Comparison of ENCODE assay signal across 9 cellular contexts in the genomic region with DNA sequence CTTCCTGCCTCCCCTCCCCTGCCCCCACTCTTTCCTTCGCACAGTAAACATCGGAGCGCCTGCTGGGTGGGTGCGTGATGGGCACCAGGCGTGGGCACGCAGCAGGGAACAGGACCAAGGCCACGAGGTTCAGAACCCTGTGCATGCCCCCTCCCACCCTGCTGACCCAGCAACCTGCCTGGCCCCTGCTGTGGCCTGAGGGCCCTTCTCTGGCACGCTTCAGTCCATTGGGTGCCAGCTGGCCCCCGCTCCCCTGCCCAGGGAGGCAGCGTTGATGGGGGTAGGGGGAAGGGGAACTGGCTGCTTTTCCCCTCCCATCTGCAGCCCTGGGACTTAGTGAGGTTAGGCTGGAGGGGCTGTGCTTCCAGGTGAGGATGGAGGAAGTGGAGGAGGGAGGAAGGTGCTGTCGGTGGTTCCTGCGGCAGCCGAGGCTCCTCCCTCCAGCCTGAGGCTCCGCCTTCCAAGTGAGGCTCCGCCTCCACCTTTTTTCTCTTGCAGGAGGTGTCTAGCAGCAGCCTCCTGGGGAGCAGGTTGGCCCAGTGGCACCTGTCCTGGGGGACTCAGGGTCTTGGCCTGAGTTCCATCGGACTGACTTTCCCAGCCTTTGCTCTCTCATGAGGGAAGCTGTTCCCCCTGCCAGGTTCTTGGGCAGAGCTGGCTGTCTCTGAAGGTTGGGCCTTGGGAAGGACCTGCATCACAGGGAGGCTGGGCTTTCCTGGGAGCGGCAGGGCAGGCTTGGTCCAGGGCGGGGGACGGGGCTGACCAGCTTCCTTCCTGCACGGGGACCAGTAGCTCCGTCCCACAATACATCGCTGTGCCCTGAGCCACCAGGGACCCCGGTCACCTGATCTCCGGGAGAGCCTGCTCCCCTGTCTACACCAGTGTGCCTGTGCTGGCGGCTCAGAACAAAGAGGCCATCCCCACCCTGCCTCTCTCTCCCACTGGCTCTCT. TPM values are rescaled to one million over a fixed set of nuclear protein-coding genes. Genes with fewer than 3 reads are reported as not detected.
DNase-seq lines count a peak whose midpoint lies in the region; ATAC-seq and TF ChIP-seq lines count a peak whose summit lies in the region.
"Had no signal": no experiment of that assay in that cellular context is flagged by ENCODE, and none has a peak within 500 bp of the region (broad histone marks: within the 10 kb centered on the region; RNA-seq: fewer than 3 reads in every experiment).

No MANE protein-coding gene starts in this region.

- DNase-seq in natural killer cell (no peak), colonic mucosa (peak; percentile 37), vagina (ENCODE audit: extremely low spot score in 2 of 2) (no peak), NCI-H748 (lab: John Stamatoyannopoulos, UW; ENCODE audit: unreplicated experiment) (no peak), MG63 (no peak)
- no peak for DNase-seq in natural killer cell treated with Interleukin-12 subunit alpha and Interleukin-12 subunit beta and Interleukin-15 and Interleukin-18, amount 100 ng/mL, for 72 hours (ENCODE audit: low spot score)
- peak in 6 of 10 donors; percentile 19 to 43 (median 36) for DNase-seq in naive thymus-derived CD8-positive, alpha-beta T cell

- H3K4me1 Mint-ChIP-seq in natural killer cell = peaks cover 19 to 53% of the 10 kb centered on the region in 2 donors
- peaks cover 5 to 16% of the 10 kb centered on the region in 2 donors for H3K4me1 Mint-ChIP-seq in natural killer cell treated with Interleukin-12 subunit alpha and Interleukin-12 subunit beta and Interleukin-15 and Interleukin-18, amount 100 ng/mL, for 72 hours (ENCODE audit: low read depth in 2 of 2)
- H3K4me1 Mint-ChIP-seq in naive thymus-derived CD8-positive, alpha-beta T cell = peaks cover 11 to 56% (median 28%) of the 10 kb centered on the region in 4 donors

- H3K9me3 ChIP-seq in colonic mucosa (no peaks in the 10 kb centered on the region), vagina (no peaks in the 10 kb centered on the region), MG63 (no peaks in the 10 kb centered on the region)

- intact Hi-C loops in natural killer cell (cut with micrococcal nuclease) = no loop called here
- intact Hi-C loops in colonic mucosa (cut with DNase I) = no loop called here
- intact Hi-C loops in vagina (cut with DNase I) = no loop called here

- no peak overlapping the region for H3K27ac Mint-ChIP-seq in natural killer cell
- no peak overlapping the region for H3K27ac Mint-ChIP-seq in natural killer cell treated with Interleukin-12 subunit alpha and Interleukin-12 subunit beta and Interleukin-15 and Interleukin-18, amount 100 ng/mL, for 72 hours
- H3K27ac Mint-ChIP-seq in naive thymus-derived CD8-positive, alpha-beta T cell = no peak overlapping the region

- no peaks in the 10 kb centered on the region for H3K27me3 Mint-ChIP-seq in natural killer cell (ENCODE audit: low read depth in 2 of 2)
- H3K27me3 Mint-ChIP-seq in natural killer cell treated with Interleukin-12 subunit alpha and Interleukin-12 subunit beta and Interleukin-15 and Interleukin-18, amount 100 ng/mL, for 72 hours = no peaks in the 10 kb centered on the region
- no peaks in the 10 kb centered on the region for H3K27me3 Mint-ChIP-seq in naive thymus-derived CD8-positive, alpha-beta T cell

- TF ChIP-seq CTCF in natural killer cell (IDR thresholded peaks at IDR 0.05) = no peak
- no peak for TF ChIP-seq CTCF in colonic mucosa (IDR thresholded peaks at IDR 0.05)
- TF ChIP-seq CTCF in vagina (IDR thresholded peaks at IDR 0.05) = no peak

- no peaks in the 10 kb centered on the region for H3K36me3 Mint-ChIP-seq in natural killer cell
- no peaks in the 10 kb centered on the region for H3K36me3 Mint-ChIP-seq in natural killer cell treated with Interleukin-12 subunit alpha and Interleukin-12 subunit beta and Interleukin-15 and Interleukin-18, amount 100 ng/mL, for 72 hours
- peaks cover 0 to 18% (median 4%) of the 10 kb centered on the region in 3 donors for H3K36me3 Mint-ChIP-seq in naive thymus-derived CD8-positive, alpha-beta T cell

- no peak overlapping the region for H3K9ac ChIP-seq in colonic mucosa (ENCODE audit: low read depth in 2 of 2, low read length in 2 of 2)

- H3K27me3 ChIP-seq in colonic mucosa = no peaks in the 10 kb centered on the region
- H3K27me3 ChIP-seq in vagina = no peaks in the 10 kb centered on the region
- H3K27me3 ChIP-seq in MG63 = no peaks in the 10 kb centered on the region

- H3K4me3 ChIP-seq in colonic mucosa = no peak overlapping the region
- H3K4me3 ChIP-seq in vagina = peak overlapping the region in 1 of 2 donors; percentile 31
- no peak overlapping the region for H3K4me3 ChIP-seq in MG63

- H3K9me3 Mint-ChIP-seq in natural killer cell = no peaks in the 10 kb centered on the region
- H3K9me3 Mint-ChIP-seq in natural killer cell treated with Interleukin-12 subunit alpha and Interleukin-12 subunit beta and Interleukin-15 and Interleukin-18, amount 100 ng/mL, for 72 hours = no peaks in the 10 kb centered on the region
- H3K9me3 Mint-ChIP-seq in naive thymus-derived CD8-positive, alpha-beta T cell = no peaks in the 10 kb centered on the region

- H3K4me3 Mint-ChIP-seq in natural killer cell = no peak overlapping the region
- no peak overlapping the region for H3K4me3 Mint-ChIP-seq in natural killer cell treated with Interleukin-12 subunit alpha and Interleukin-12 subunit beta and Interleukin-15 and Interleukin-18, amount 100 ng/mL, for 72 hours
- no peak overlapping the region for H3K4me3 Mint-ChIP-seq in naive thymus-derived CD8-positive, alpha-beta T cell

- H3K36me3 ChIP-seq in colonic mucosa (peaks cover 8% of the 10 kb centered on the region), vagina (peaks cover 0 to 19% of the 10 kb centered on the region in 2 donors), MG63 (no peaks in the 10 kb centered on the region; the same call in 1 of the 2 replicates)

- H3K4me1 ChIP-seq in colonic mucosa = peaks cover 13% of the 10 kb centered on the region
- peaks cover 46% of the 10 kb centered on the region for H3K4me1 ChIP-seq in vagina

- H3K27ac ChIP-seq in colonic mucosa (no peak overlapping the region), vagina (peak overlapping the region; percentile 56)
- H3K27ac ChIP-seq: C4-2B had no signal

- POLR2A ChIA-PET in naive thymus-derived CD8-positive, alpha-beta T cell (lab: Charles Lee) = interaction anchor here (0.5 to 1.2 kb wide), 2 partner anchors 15 to 27 kb away, joined by 3 to 5 read pairs; no protein-coding TSS in a partner anchor

- ATAC-seq in natural killer cell (peak in 2 of 3 donors; percentile 45 to 48), GM21737 (IDR thresholded peaks at IDR 0.05; ENCODE audit: unreplicated experiment) (no peak)
- no peak for ATAC-seq in natural killer cell treated with Interleukin-12 subunit alpha and Interleukin-12 subunit beta and Interleukin-15 and Interleukin-18, amount 100 ng/mL, for 72 hours
- ATAC-seq in naive thymus-derived CD8-positive, alpha-beta T cell = peak in 1 of 2 donors; percentile 62

- no peak for TF ChIP-seq POLR2A in vagina (IDR thresholded peaks at IDR 0.05)

RNA-seq across cellular contexts. Expression of gene PIAS4, which starts 7.3 kb away (rescaled TPM):
- 10 to 100 TPM; 25.4 to 39.4 (median 26.8) TPM for total RNA-seq in natural killer cell
- 10 to 100 TPM; 39.4 to 58.6 TPM for total RNA-seq in natural killer cell treated with Interleukin-12 subunit alpha and Interleukin-12 subunit beta and Interleukin-15 and Interleukin-18, amount 100 ng/mL, for 72 hours
- 10 to 100 TPM; 29.9 to 31.5 TPM for total RNA-seq in colonic mucosa
- total RNA-seq in naive thymus-derived CD8-positive, alpha-beta T cell = 10 to 100 TPM; 34.4 to 34.9 TPM
- polyA plus RNA-seq in naive thymus-derived CD8-positive, alpha-beta T cell = 1 to 10 TPM; 3.2 to 4.9 (median 4.5) TPM
- 14.0 TPM for total RNA-seq in vagina
- total RNA-seq in MG63 (2014; rRNA removed; shearing (Covaris generic); ENCODE audit: low replicate concordance) = 7.4 and 10.4 TPM in 2 replicates

RNA-seq across cellular contexts. Expression of gene EEF2, which starts 29.6 kb away (rescaled TPM):
- total RNA-seq in natural killer cell (1,000 to 10,000 TPM; 1,302 to 1,442 (median 1,437) TPM), colonic mucosa (1,000 to 10,000 TPM; 2,109 to 2,241 TPM), vagina (1,702 TPM)
- total RNA-seq in natural killer cell treated with Interleukin-12 subunit alpha and Interleukin-12 subunit beta and Interleukin-15 and Interleukin-18, amount 100 ng/mL, for 72 hours = 1,000 to 10,000 TPM; 1,877 to 2,672 TPM
- total RNA-seq in naive thymus-derived CD8-positive, alpha-beta T cell = 1,000 to 10,000 TPM; 2,204 to 2,252 TPM
- polyA plus RNA-seq in naive thymus-derived CD8-positive, alpha-beta T cell = 100 to 1,000 TPM; 546 to 682 (median 600) TPM
- 1,092 and 1,573 TPM in 2 replicates for total RNA-seq in MG63 (2014; rRNA removed; shearing (Covaris generic); ENCODE audit: low replicate concordance)

RNA-seq across cellular contexts. Expression of gene DAPK3, which starts 43.9 kb away (rescaled TPM):
- total RNA-seq in natural killer cell (10 to 100 TPM; 54.3 to 66.4 (median 58.1) TPM), colonic mucosa (10 to 100 TPM; 53.7 to 74.3 TPM), vagina (62.4 TPM)
- 10 to 100 TPM; 48.1 to 54.5 TPM for total RNA-seq in natural killer cell treated with Interleukin-12 subunit alpha and Interleukin-12 subunit beta and Interleukin-15 and Interleukin-18, amount 100 ng/mL, for 72 hours
- total RNA-seq in naive thymus-derived CD8-positive, alpha-beta T cell = 10 to 100 TPM; 35.1 to 37.8 TPM
- polyA plus RNA-seq in naive thymus-derived CD8-positive, alpha-beta T cell = 10 to 100 TPM; 17.7 to 27.7 (median 24.1) TPM
- 123 and 126 TPM in 2 replicates for total RNA-seq in MG63 (2014; rRNA removed; shearing (Covaris generic); ENCODE audit: low replicate concordance)

RNA-seq across cellular contexts. Expression of gene ZBTB7A, which starts 51.9 kb away (rescaled TPM):
- total RNA-seq in natural killer cell (10 to 100 TPM; 81.6 to 97.7 (median 82.9) TPM), colonic mucosa (100 to 1,000 TPM; 110 to 123 TPM), vagina (60.6 TPM)
- 10 to 100 TPM; 63.4 to 70.5 TPM for total RNA-seq in natural killer cell treated with Interleukin-12 subunit alpha and Interleukin-12 subunit beta and Interleukin-15 and Interleukin-18, amount 100 ng/mL, for 72 hours
- total RNA-seq in naive thymus-derived CD8-positive, alpha-beta T cell = 10 to 100 TPM; 59.9 TPM
- polyA plus RNA-seq in naive thymus-derived CD8-positive, alpha-beta T cell = 10 to 100 TPM; 31.3 to 52.2 (median 31.5) TPM
- total RNA-seq in MG63 (2014; rRNA removed; shearing (Covaris generic); ENCODE audit: low replicate concordance) = 7.8 and 8.7 TPM in 2 replicates

Comparison
In these comparisons a context has a peak if more than half of its experiments do, and no peak if none do; other contexts are left out.
1. ATAC-seq: peak in natural killer cell (2 of 3); none in natural killer cell treated with Interleukin-12 subunit alpha and Interleukin-12 subunit beta and Interleukin-15 and Interleukin-18, amount 100 ng/mL, for 72 hours (0 of 2) and GM21737 (single experiment).
2. DNase-seq: peak in colonic mucosa (single experiment) and naive thymus-derived CD8-positive, alpha-beta T cell (6 of 10); none in natural killer cell (single experiment), natural killer cell treated with Interleukin-12 subunit alpha and Interleukin-12 subunit beta and Interleukin-15 and Interleukin-18, amount 100 ng/mL, for 72 hours (single experiment), vagina (0 of 2), NCI-H748 (single experiment) and MG63 (single experiment).